ENCODE assay signal across 8 cellular contexts in the genomic region with DNA sequence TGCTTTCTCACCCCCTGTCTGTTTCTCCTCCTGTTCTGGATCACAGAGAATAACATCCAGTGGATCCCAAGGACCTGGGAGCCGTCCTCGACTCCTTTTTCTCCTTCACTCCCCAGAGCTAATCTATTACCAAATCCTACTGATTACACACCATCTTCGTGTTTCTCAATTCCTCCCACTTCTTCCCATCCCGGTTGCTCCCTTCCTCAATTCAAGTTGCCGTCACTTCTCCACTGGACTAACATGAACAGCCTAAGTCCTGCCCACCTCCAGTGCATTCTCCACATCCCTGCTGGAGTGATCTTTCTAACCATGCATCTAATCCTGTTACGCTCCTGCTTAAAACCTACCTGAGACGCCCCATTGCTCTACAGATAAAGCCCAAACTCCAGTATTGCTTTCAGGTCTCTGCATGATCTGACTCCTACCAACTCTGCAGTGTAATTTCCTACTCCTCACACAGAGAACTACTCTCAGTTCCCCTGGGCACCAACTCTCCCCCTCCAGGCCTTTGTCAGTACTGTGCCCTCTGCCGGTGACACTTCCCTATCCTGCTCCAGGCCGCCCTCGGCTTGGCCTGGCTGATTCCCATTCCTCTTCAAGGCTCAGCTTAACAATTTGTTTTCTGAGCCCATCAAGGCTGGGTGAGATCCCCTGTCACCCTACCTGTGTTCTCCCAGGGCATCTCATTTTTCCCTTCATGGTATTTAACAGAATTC. TPM values are rescaled to one million over a fixed set of nuclear protein-coding genes. Genes with fewer than 3 reads are reported as not detected.
DNase-seq lines count a peak whose midpoint lies in the region; ATAC-seq, FAIRE-seq and TF ChIP-seq lines count a peak whose summit lies in the region.

No MANE protein-coding gene starts in this region.

- no CpG with 5 or more reads among the region's 10 CpGs for WGBS in trophoblast cell (ENCODE audit: extremely low coverage, insufficient coverage, insufficient read length)

- peak; percentile 37 for ATAC-seq in CD4-positive, alpha-beta T cell (ENCODE audit: poor library complexity)
- peak; percentile 82 for ATAC-seq in HG03342 (IDR thresholded peaks at IDR 0.05; ENCODE audit: unreplicated experiment)

- no peak for DNase-seq in CD4-positive, alpha-beta T cell
- DNase-seq in GM19240 (ENCODE audit: insufficient read length, low spot score) (peak; percentile 40), SHP77 (lab: John Stamatoyannopoulos, UW) (peak; percentile 25 to 34), fibroblast of pulmonary artery (ENCODE audit: low read depth) (peak; percentile 5), trophoblast cell (peak; percentile 48 to 74), H54 (ENCODE audit: insufficient read length, low spot score) (no peak)
- no peak for DNase-seq in activated effector memory CD4-positive, alpha-beta T cell treated with Interleukin-2 at 50 U/mL for 16 hours

- H3K4ac ChIP-seq in trophoblast cell (ENCODE audit: low read depth, low read length): no peak overlapping the region

- no peak overlapping the region for H3K27ac Mint-ChIP-seq in CD4-positive, alpha-beta T cell

- no peak overlapping the region for H4K12ac ChIP-seq in trophoblast cell (ENCODE audit: low read depth, low read length)

- no peak for FAIRE-seq in H54 (lab: Jason Lieb, UNC)

- peaks cover 18 to 26% of the 10 kb centered on the region in 2 experiments for H3K4me1 ChIP-seq in trophoblast cell (ENCODE audit: control insufficient read depth in 1 of 2, insufficient read depth in 2 of 2, low read length in 2 of 2)

- H2AK5ac ChIP-seq in trophoblast cell (ENCODE audit: low read length): no peak overlapping the region

- no peaks in the 10 kb centered on the region for H3K27me3 ChIP-seq in CD4-positive, alpha-beta T cell (ENCODE audit: control insufficient read depth, insufficient read depth, low read length)
- H3K27me3 ChIP-seq in trophoblast cell (ENCODE audit: insufficient read depth, low read length): no peaks in the 10 kb centered on the region

- H2AFZ ChIP-seq in trophoblast cell (ENCODE audit: insufficient read depth, low read length, poor library complexity): no peak overlapping the region

- no peak overlapping the region for H4K8ac ChIP-seq in trophoblast cell (ENCODE audit: low read depth, low read length)

- no peak for TF ChIP-seq POLR2A in H54 (IDR thresholded peaks at IDR 0.05; ENCODE audit: low read depth, low read length)

- intact Hi-C loops in CD4-positive, alpha-beta T cell (cut with DNase I, micrococcal nuclease): no loop called here

- no peaks in the 10 kb centered on the region for H3K36me3 Mint-ChIP-seq in CD4-positive, alpha-beta T cell (ENCODE audit: low read depth)

- no peak for TF ChIP-seq CTCF in CD4-positive, alpha-beta T cell (IDR thresholded peaks at IDR 0.05)
- TF ChIP-seq CTCF in fibroblast of pulmonary artery (IDR thresholded peaks at IDR 0.05; ENCODE audit: low read length, missing control alignments): peak; percentile 31

- CTCF ChIA-PET in CD4-positive, alpha-beta T cell (lab: Charles Lee): no interaction called here

- H3K4me3 Mint-ChIP-seq in CD4-positive, alpha-beta T cell: no peak overlapping the region

- no peak overlapping the region for H2BK12ac ChIP-seq in trophoblast cell (ENCODE audit: low read length)

- POLR2A ChIA-PET in CD4-positive, alpha-beta T cell (lab: Charles Lee): interaction anchor here (0.6 kb wide), 1 partner anchor 609 kb away, joined by 3 read pairs; no protein-coding TSS in a partner anchor

- no peak overlapping the region for H3K14ac ChIP-seq in trophoblast cell (ENCODE audit: low read length)

- no peaks in the 10 kb centered on the region for H3K9me3 ChIP-seq in CD4-positive, alpha-beta T cell (ENCODE audit: control insufficient read depth, low read length)
- H3K9me3 ChIP-seq in trophoblast cell (ENCODE audit: insufficient read depth, low read depth, low read length): no peaks in the 10 kb centered on the region

- no peak overlapping the region for H3K4me2 ChIP-seq in trophoblast cell (ENCODE audit: low read length)

- H2BK5ac ChIP-seq in trophoblast cell (ENCODE audit: low read depth, low read length, poor library complexity): no peak overlapping the region

- H2BK120ac ChIP-seq in trophoblast cell (ENCODE audit: insufficient read depth, low read length, poor library complexity): no peak overlapping the region

- no peak overlapping the region for H3K23ac ChIP-seq in trophoblast cell (ENCODE audit: low read length)

- H3K4me3 ChIP-seq in fibroblast of pulmonary artery (replicated peaks; ENCODE audit: low read depth, low read length) (no peak overlapping the region), trophoblast cell (ENCODE audit: low read depth, low read length) (no peak overlapping the region)

- peaks cover 42% of the 10 kb centered on the region for H3K4me1 Mint-ChIP-seq in CD4-positive, alpha-beta T cell (ENCODE audit: low read depth)

- no peaks in the 10 kb centered on the region for H3K9me3 Mint-ChIP-seq in CD4-positive, alpha-beta T cell

- H4K91ac ChIP-seq in trophoblast cell (ENCODE audit: low read depth, low read length): no peak overlapping the region

- no peaks in the 10 kb centered on the region for H3K27me3 Mint-ChIP-seq in CD4-positive, alpha-beta T cell

- H3K9ac ChIP-seq in trophoblast cell (ENCODE audit: low read length): no peak overlapping the region

- no peaks in the 10 kb centered on the region for H3K79me2 ChIP-seq in trophoblast cell (ENCODE audit: control insufficient read depth, insufficient read depth, low read length, poor library complexity)

- H3K27ac ChIP-seq in CD4-positive, alpha-beta T cell (ENCODE audit: low read depth, low read length): no peak overlapping the region
- no peak overlapping the region for H3K27ac ChIP-seq in trophoblast cell (ENCODE audit: low read depth, low read length)

- no peak overlapping the region for H3K18ac ChIP-seq in trophoblast cell (ENCODE audit: low read length)

- H3K36me3 ChIP-seq in trophoblast cell (ENCODE audit: control insufficient read depth in 1 of 2, insufficient read depth in 2 of 2, low read length in 2 of 2): no peaks in the 10 kb centered on the region

- peaks cover 2% of the 10 kb centered on the region for H3K79me1 ChIP-seq in trophoblast cell (ENCODE audit: low read length)

RNA-seq across cellular contexts. Expression of a gene that starts 2.4 kb away (rescaled TPM):
- under 1 TPM in 1 of 2 experiments, not detected in 1; 0.34 TPM for total RNA-seq in CD4-positive, alpha-beta T cell
- polyA plus RNA-seq in trophoblast cell (2013): 0.42 and 0.51 TPM in 2 replicates

RNA-seq across cellular contexts. Expression of a gene that starts 26.9 kb away (rescaled TPM):
- total RNA-seq in CD4-positive, alpha-beta T cell: under 1 TPM; 0.28 to 0.52 TPM
- polyA plus RNA-seq in trophoblast cell (2013): not detected in 2 replicates

RNA-seq across cellular contexts. Expression of a gene that starts 33.4 kb away (rescaled TPM):
- total RNA-seq in CD4-positive, alpha-beta T cell: not detected
- 0.03 TPM in 2 replicates for polyA plus RNA-seq in trophoblast cell (2013)

RNA-seq across cellular contexts. Expression of a gene that starts 48.3 kb away (rescaled TPM):
- 1 to 10 TPM; 3.9 to 6.0 TPM for total RNA-seq in CD4-positive, alpha-beta T cell
- 26.4 and 27.9 TPM in 2 replicates for polyA plus RNA-seq in trophoblast cell (2013)

Comparison
In these comparisons a context has a peak if more than half of its experiments do, and no peak if none do; other contexts are left out.
1. DNase-seq: peak in GM19240 (single experiment), SHP77 (2 of 2), fibroblast of pulmonary artery (single experiment) and trophoblast cell (2 of 2); none in CD4-positive, alpha-beta T cell (0 of 10), activated effector memory CD4-positive, alpha-beta T cell treated with Interleukin-2 at 50 U/mL for 16 hours (single experiment) and H54 (single experiment).